Comparison of ENCODE assay signal across 12 cellular contexts in genomic region chr14:74400328-74400727, GRCh38. TPM values are rescaled to one million over a fixed set of nuclear protein-coding genes. Genes with fewer than 3 reads are reported as not detected.
A peak's percentile ranks its signal among the peaks of the same experiment; 100 is the strongest.
DNase-seq lines count a peak whose midpoint lies in the region; ATAC-seq and TF ChIP-seq lines count a peak whose summit lies in the region.
"Had no signal": no experiment of that assay in that cellular context is flagged by ENCODE, and none has a peak within 500 bp of the region (broad histone marks: within the 10 kb centered on the region; RNA-seq: fewer than 3 reads in every experiment).

No MANE protein-coding gene starts in this region.

- no peaks in the 10 kb centered on the region for H4K20me1 ChIP-seq in BLaER1 treated with 17β-estradiol and CSF1 and Interleukin-3, amounts not matched to agents 10 nM and 100 nM

- no peak for ATAC-seq in GM21390 (IDR thresholded peaks at IDR 0.05; ENCODE audit: unreplicated experiment)
- ATAC-seq in GM18867 (IDR thresholded peaks at IDR 0.05; ENCODE audit: unreplicated experiment) = no peak

- no peaks in the 10 kb centered on the region for H3K9me3 ChIP-seq in BLaER1 treated with 17β-estradiol and CSF1 and Interleukin-3, amounts not matched to agents 10 nM and 100 nM (replicated peaks in 1 of 11)

- no peak overlapping the region for H3K4me3 ChIP-seq in BLaER1 treated with 17β-estradiol and CSF1 and Interleukin-3, amounts not matched to agents 10 nM and 100 nM
- H3K4me3 ChIP-seq in astrocyte of the cerebellum (ENCODE audit: low read depth, low read length) = no peak overlapping the region

- H3K27ac ChIP-seq in BLaER1 treated with 17β-estradiol and CSF1 and Interleukin-3, amounts not matched to agents 10 nM and 100 nM = peak overlapping the region in 8 of 11 experiments; percentile 78 to 93 (median 88); a peak in 12 of 22 replicates

- H3K36me3 ChIP-seq in BLaER1 treated with 17β-estradiol and CSF1 and Interleukin-3, amounts not matched to agents 10 nM and 100 nM = no peaks in the 10 kb centered on the region

- peak overlapping the region in 3 of 11 experiments; percentile 81 to 86 (median 82); a peak in 4 of 22 replicates for H3K9ac ChIP-seq in BLaER1 treated with 17β-estradiol and CSF1 and Interleukin-3, amounts not matched to agents 10 nM and 100 nM

- peak overlapping the region in 10 of 11 experiments; percentile 96 to 100 (median 98); a peak in 18 of 22 replicates for H3K4me2 ChIP-seq in BLaER1 treated with 17β-estradiol and CSF1 and Interleukin-3, amounts not matched to agents 10 nM and 100 nM

- TF ChIP-seq CTCF in astrocyte of the cerebellum (IDR thresholded peaks at IDR 0.05; ENCODE audit: low read depth, low read length, missing control alignments) (peak; percentile 8), GM13976 (IDR thresholded peaks at IDR 0.05; ENCODE audit: borderline replicate concordance, control extremely low read depth, extremely low read depth, insufficient read depth, missing control alignments) (no peak)

- peak; percentile 26 for DNase-seq in HPDE6-E6E7 (ENCODE audit: extremely low spot score)
- DNase-seq in astrocyte of the cerebellum (ENCODE audit: low read depth) = no peak
- DNase-seq in mesenteric fat pad (ENCODE audit: low spot score) = peak; percentile 57
- DNase-seq in NCI-H128 (lab: John Stamatoyannopoulos, UW; ENCODE audit: unreplicated experiment) = no peak
- DNase-seq in GM13976 (ENCODE audit: low spot score) = no peak
- DNase-seq: NCI-H2107, T-helper 2 cell had no signal

- H3K4me1 ChIP-seq in BLaER1 treated with 17β-estradiol and CSF1 and Interleukin-3, amounts not matched to agents 10 nM and 100 nM = peaks cover 34 to 65% (median 60%) of the 10 kb centered on the region in 10 experiments

- in situ Hi-C loops in astrocyte of the cerebellum (cut with HindIII; ENCODE audit: low sequenced_read_pairs) = no loop called here
- in situ Hi-C loops in GM13976 (cut with MboI; ENCODE audit: low sequenced_read_pairs, unreplicated experiment) = no loop called here

- no peaks in the 10 kb centered on the region for H3K27me3 ChIP-seq in BLaER1 treated with 17β-estradiol and CSF1 and Interleukin-3, amounts not matched to agents 10 nM and 100 nM

RNA-seq across cellular contexts. Expression of gene SYNDIG1L, which starts 25.7 kb away (rescaled TPM):
- not detected for total RNA-seq in mesenteric fat pad
- total RNA-seq: esophagus mucosa, urinary bladder had no signal

RNA-seq across cellular contexts. Expression of gene VRTN, which starts 52.1 kb away (rescaled TPM):
- not detected for total RNA-seq in mesenteric fat pad
- total RNA-seq: esophagus mucosa, urinary bladder had no signal

Comparison
In these comparisons a context has a peak if more than half of its experiments do, and no peak if none do; other contexts are left out.
1. DNase-seq: peak in HPDE6-E6E7 (single experiment) and mesenteric fat pad (single experiment); none in astrocyte of the cerebellum (single experiment), NCI-H128 (single experiment) and GM13976 (single experiment).